Comparison of ENCODE assay signal across 23 cellular contexts in the genomic region with DNA sequence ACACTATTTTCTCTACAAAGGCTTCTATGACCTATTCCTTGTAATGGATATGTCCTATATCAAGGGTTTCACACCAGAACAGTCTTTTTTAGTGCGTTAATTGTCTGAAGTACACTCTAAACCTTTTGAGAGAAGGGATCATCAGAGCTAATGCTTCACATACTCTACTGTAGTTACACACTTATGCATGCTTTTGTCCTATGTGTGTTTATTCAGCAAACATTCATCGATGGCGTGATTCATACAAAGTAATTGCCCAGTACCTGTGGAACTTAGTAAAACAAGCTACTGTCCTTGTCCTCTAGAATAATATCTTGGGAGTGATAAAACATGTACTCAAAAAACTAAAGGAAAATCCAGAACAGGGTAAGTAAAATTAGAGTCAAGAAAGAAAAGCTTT.
"Had no signal": no experiment of that assay in that cellular context is flagged by ENCODE, and none has a peak within 500 bp of the region (broad histone marks: within the 10 kb centered on the region; RNA-seq: fewer than 3 reads in every experiment).

No MANE protein-coding gene starts in this region.

- H3K36me3 ChIP-seq: cardiac muscle cell, heart right ventricle had no signal

- H3K27ac ChIP-seq: cardiac muscle cell, heart right ventricle, parathyroid adenoma had no signal

- H3K27me3 ChIP-seq: cardiac muscle cell, heart right ventricle had no signal

- ATAC-seq: activated CD4-positive, alpha-beta T cell treated with anti-CD3 and anti-CD28 coated beads for 36 hours; activated T-cell treated with anti-CD3 and anti-CD28 coated beads, Interleukin-2, amount 50 U/mL, for 72 hours; heart right ventricle; left cardiac atrium; mucosa of descending colon; right cardiac atrium; stimulated activated naive CD8-positive, alpha-beta T cell treated with anti-CD3 and anti-CD28 coated beads, Interleukin-15, Interleukin-2, amounts not matched to agents 100 U/mL and 50 U/mL, for 24 hours had no signal

- H3K4me3 ChIP-seq: cardiac muscle cell, heart right ventricle, mucosa of descending colon had no signal

- DNase-seq: activated B cell treated with CpG ODN at 0.5 μM for 24 hours; activated CD4-positive, alpha-beta memory T cell treated with anti-CD3 and anti-CD28 coated beads for 36 hours; activated CD4-positive, alpha-beta T cell treated with anti-CD3 and anti-CD28 coated beads for 36 hours; activated effector memory CD4-positive, alpha-beta T cell treated with Interleukin-2 at 50 U/mL for 16 hours; activated naive CD4-positive, alpha-beta T cell treated with anti-CD3 and anti-CD28 coated beads, Interleukin-2, amount 10 ng/mL, durations not matched to agents 7 days and 5 days; activated T-cell treated with anti-CD3 and anti-CD28 coated beads, Interleukin-2, amount 50 U/mL, for 72 hours; effector CD4-positive, alpha-beta T cell; erythroblast; foreskin fibroblast; heart right ventricle; islet precursor cell; left cardiac atrium; mesenchymal stem cell; mucosa of descending colon; nephron progenitor cell; nucleus accumbens; right cardiac atrium; stimulated activated CD4-positive, alpha-beta T cell treated with anti-CD3 and anti-CD28 coated beads, Interleukin-12 subunit alpha, Interleukin-12 subunit beta, amount 100 ng/mL, for 4 hours; stimulated activated CD4-positive, alpha-beta T cell treated with anti-CD3 and anti-CD28 coated beads, Interleukin-4, amount 100 ng/mL, for 4 hours; stimulated activated naive CD8-positive, alpha-beta T cell treated with anti-CD3 and anti-CD28 coated beads, Interleukin-15, Interleukin-2, amounts not matched to agents 100 U/mL and 50 U/mL, for 24 hours; T-helper 9 cell had no signal

- H3K4me1 ChIP-seq: parathyroid adenoma had no signal
